Comparison of ENCODE assay signal across 8 cellular contexts in genomic region chr4:45350438-45350837, GRCh38.
DNase-seq lines count a peak whose midpoint lies in the region; TF ChIP-seq lines count a peak whose summit lies in the region.
"Had no signal": no experiment of that assay in that cellular context is flagged by ENCODE, and none has a peak within 500 bp of the region (broad histone marks: within the 10 kb centered on the region; RNA-seq: fewer than 3 reads in every experiment).

No MANE protein-coding gene starts in this region.

- no peaks in the 10 kb centered on the region for H3K27me3 Mint-ChIP-seq in type B pancreatic cell

- no peaks in the 10 kb centered on the region for H3K27me3 ChIP-seq in stomach

- H3K4me1 Mint-ChIP-seq in type B pancreatic cell (ENCODE audit: unreplicated experiment) = no peaks in the 10 kb centered on the region

- no peak overlapping the region for H3K27ac Mint-ChIP-seq in type B pancreatic cell

- no peak overlapping the region for H3K4me3 ChIP-seq in Jurkat, Clone E6-1 (ENCODE audit: low read length)
- peak overlapping the region; percentile 11 to 22 (median 16) for H3K4me3 ChIP-seq in stomach

- intact Hi-C loops in stomach (cut with DNase I; ENCODE audit: low total_unique reads) = no loop called here

- no peak overlapping the region for H3K4me3 Mint-ChIP-seq in type B pancreatic cell

- H3K27ac ChIP-seq in stomach = no peak overlapping the region

- no peaks in the 10 kb centered on the region for H3K36me3 Mint-ChIP-seq in type B pancreatic cell

- TF ChIP-seq POLR2A in stomach (IDR thresholded peaks at IDR 0.05) = no peak

- TF ChIP-seq CTCF in GM20000 (IDR thresholded peaks at IDR 0.05; ENCODE audit: extremely low read depth, missing control alignments) = no peak
- TF ChIP-seq CTCF in stomach (IDR thresholded peaks at IDR 0.05) = no peak
- no peak for TF ChIP-seq CTCF in type B pancreatic cell (conservative IDR thresholded peaks at IDR 0.05)

- TF ChIP-seq EP300 in stomach (IDR thresholded peaks at IDR 0.05) = no peak

- H3K9me3 Mint-ChIP-seq in type B pancreatic cell = no peaks in the 10 kb centered on the region

- DNase-seq in GM20000 (ENCODE audit: low spot score) = peak; percentile 5
- peak; percentile 8 for DNase-seq in Jurkat, Clone E6-1 (ENCODE audit: low read depth, low spot score)
- peak; percentile 23 for DNase-seq in fibroblast of peridontal ligament (ENCODE audit: extremely low read depth)
- no peak for DNase-seq in stomach
- no peak for DNase-seq in activated CD4-positive, CD25-positive, alpha-beta regulatory T cell (lab: John Stamatoyannopoulos, UW)
- no peak for DNase-seq in cortex of kidney (lab: John Stamatoyannopoulos, UW)
- DNase-seq in type B pancreatic cell (ENCODE audit: extremely low spot score, unreplicated experiment) = no peak
- DNase-seq: islet precursor cell had no signal

- H3K36me3 ChIP-seq in stomach = no peaks in the 10 kb centered on the region

- no peaks in the 10 kb centered on the region for H3K4me1 ChIP-seq in stomach

- WGBS in stomach, 5 donors = 12 to 40% (median 25%) methylated on average over 1 of the region's 1 CpG

- no peaks in the 10 kb centered on the region for H3K9me3 ChIP-seq in stomach

Comparison
In these comparisons a context has a peak if more than half of its experiments do, and no peak if none do; other contexts are left out.
1. DNase-seq: peak in GM20000 (single experiment), Jurkat, Clone E6-1 (single experiment) and fibroblast of peridontal ligament (single experiment); none in stomach (single experiment), activated CD4-positive, CD25-positive, alpha-beta regulatory T cell (0 of 4), cortex of kidney (single experiment) and type B pancreatic cell (single experiment).